Comparison of ENCODE assay signal across 12 cellular contexts in genomic region chr3:187946031-187946691, GRCh38.
DNase-seq lines count a peak whose midpoint lies in the region; ATAC-seq and TF ChIP-seq lines count a peak whose summit lies in the region.
"Had no signal": no experiment of that assay in that cellular context is flagged by ENCODE, and none has a peak within 500 bp of the region (broad histone marks: within the 10 kb centered on the region; RNA-seq: fewer than 3 reads in every experiment).

No MANE protein-coding gene starts in this region.

- no peaks in the 10 kb centered on the region for H3K36me3 ChIP-seq in PC-3 (ENCODE audit: low read depth, low read length)
- no peaks in the 10 kb centered on the region for H3K36me3 ChIP-seq in suprapubic skin

- intact Hi-C loops in activated CD8-positive, alpha-beta T cell treated with anti-CD3 and anti-CD28 coated beads for 36 hours (cut with micrococcal nuclease): no loop called here
- intact Hi-C loops in PC-3 (cut with micrococcal nuclease): no loop called here

- no peaks in the 10 kb centered on the region for H3K27me3 Mint-ChIP-seq in activated CD8-positive, alpha-beta T cell treated with anti-CD3 and anti-CD28 coated beads, Interleukin-2, amount 10 ng/mL, durations not matched to agents 7 days and 5 days (ENCODE audit: low read depth)
- no peaks in the 10 kb centered on the region for H3K27me3 Mint-ChIP-seq in activated CD8-positive, alpha-beta T cell treated with anti-CD3 and anti-CD28 coated beads for 36 hours
- no peaks in the 10 kb centered on the region for H3K27me3 Mint-ChIP-seq in naive thymus-derived CD8-positive, alpha-beta T cell

- no peaks in the 10 kb centered on the region for H3K79me2 ChIP-seq in PC-3 (ENCODE audit: low read length)

- TF ChIP-seq EP300 in suprapubic skin (IDR thresholded peaks at IDR 0.05): no peak

- no peak for TF ChIP-seq POLR2A in suprapubic skin (IDR thresholded peaks at IDR 0.05)

- no peaks in the 10 kb centered on the region for H3K9me2 ChIP-seq in PC-3 (replicated peaks; ENCODE audit: low read length)

- POLR2A ChIA-PET in activated CD8-positive, alpha-beta T cell treated with anti-CD3 and anti-CD28 coated beads, Interleukin-2, amount 10 ng/mL, durations not matched to agents 7 days and 5 days (lab: Charles Lee): no interaction called here
- POLR2A ChIA-PET in activated CD8-positive, alpha-beta T cell treated with anti-CD3 and anti-CD28 coated beads for 36 hours (lab: Charles Lee): interaction anchor here (1.0 kb wide), 2 partner anchors 12 to 40 kb away, joined by 3 read pairs; no protein-coding TSS in a partner anchor
- POLR2A ChIA-PET in PC-3 (lab: Charles Lee; ENCODE audit: unreplicated experiment): no interaction called here
- POLR2A ChIA-PET in naive thymus-derived CD8-positive, alpha-beta T cell (lab: Charles Lee): no interaction called here

- BruUV-seq in PC-3 (replicated peaks; lab: Mats Ljungman, UMichigan): no TSS peak

- no peaks in the 10 kb centered on the region for H3F3A ChIP-seq in PC-3 (ENCODE audit: low read length, unreplicated experiment)

- H3K4me3 ChIP-seq in PC-3 (ENCODE audit: low read length): no peak overlapping the region
- no peak overlapping the region for H3K4me3 ChIP-seq in fibroblast of pulmonary artery (replicated peaks; ENCODE audit: low read depth, low read length)
- H3K4me3 ChIP-seq in suprapubic skin: no peak overlapping the region

- CTCF ChIA-PET in activated CD8-positive, alpha-beta T cell treated with anti-CD3 and anti-CD28 coated beads, Interleukin-2, amount 10 ng/mL, durations not matched to agents 7 days and 5 days (lab: Charles Lee): interaction anchor here (0.9 to 3.5 kb wide), 7 partner anchors 13 to 1009 kb away, joined by 3 to 10 read pairs (median 4); partner anchors contain the start of gene BCL6
- CTCF ChIA-PET in activated CD8-positive, alpha-beta T cell treated with anti-CD3 and anti-CD28 coated beads for 36 hours (lab: Charles Lee): interaction anchor here (0.8 to 1.7 kb wide), 3 partner anchors 9 to 722 kb away, joined by 3 to 8 read pairs (median 3); no protein-coding TSS in a partner anchor
- CTCF ChIA-PET in PC-3 (lab: Charles Lee): interaction anchor here (1.0 kb wide), 1 partner anchor 29 kb away, joined by 3 read pairs; no protein-coding TSS in a partner anchor

- DNase-seq in activated CD8-positive, alpha-beta T cell treated with anti-CD3 and anti-CD28 coated beads, Interleukin-2, amount 10 ng/mL, durations not matched to agents 7 days and 5 days: no peak
- DNase-seq in activated CD8-positive, alpha-beta T cell treated with anti-CD3 and anti-CD28 coated beads for 36 hours: no peak
- DNase-seq in PC-3 (no peak), fibroblast of pulmonary artery (ENCODE audit: low read depth) (peak; percentile 50), suprapubic skin (ENCODE audit: low spot score in 2 of 2) (no peak), SW 1271 (lab: John Stamatoyannopoulos, UW) (no peak)
- DNase-seq in stimulated activated CD4-positive, alpha-beta T cell treated with anti-CD3 and anti-CD28 coated beads, Interleukin-4, amount 100 ng/mL, for 4 hours: no peak
- no peak for DNase-seq in naive thymus-derived CD8-positive, alpha-beta T cell
- DNase-seq: central memory CD4-positive, alpha-beta T cell; glutamatergic neuron; retina had no signal

- peaks cover 3% of the 10 kb centered on the region for H3K36me3 Mint-ChIP-seq in activated CD8-positive, alpha-beta T cell treated with anti-CD3 and anti-CD28 coated beads, Interleukin-2, amount 10 ng/mL, durations not matched to agents 7 days and 5 days (ENCODE audit: low read depth)
- H3K36me3 Mint-ChIP-seq in activated CD8-positive, alpha-beta T cell treated with anti-CD3 and anti-CD28 coated beads for 36 hours (ENCODE audit: low read depth): no peaks in the 10 kb centered on the region
- H3K36me3 Mint-ChIP-seq in naive thymus-derived CD8-positive, alpha-beta T cell: no peaks in the 10 kb centered on the region
- H3K36me3 Mint-ChIP-seq: memory B cell had no signal

- H3K4me1 ChIP-seq in PC-3 (ENCODE audit: insufficient read depth, low read length): peaks cover 44% of the 10 kb centered on the region
- H3K4me1 ChIP-seq in suprapubic skin: peaks cover 27% of the 10 kb centered on the region

- H3K9me3 Mint-ChIP-seq in activated CD8-positive, alpha-beta T cell treated with anti-CD3 and anti-CD28 coated beads, Interleukin-2, amount 10 ng/mL, durations not matched to agents 7 days and 5 days (ENCODE audit: insufficient read depth): no peaks in the 10 kb centered on the region
- no peaks in the 10 kb centered on the region for H3K9me3 Mint-ChIP-seq in activated CD8-positive, alpha-beta T cell treated with anti-CD3 and anti-CD28 coated beads for 36 hours
- H3K9me3 Mint-ChIP-seq in naive thymus-derived CD8-positive, alpha-beta T cell: no peaks in the 10 kb centered on the region
- H3K9me3 Mint-ChIP-seq: memory B cell had no signal

- H3K4me2 ChIP-seq in PC-3 (ENCODE audit: low read length): 0 out of 2 replicates have a peak overlapping the region, but pooled peaks have one; percentile 30

- ATAC-seq in activated CD8-positive, alpha-beta T cell treated with anti-CD3 and anti-CD28 coated beads, Interleukin-2, amount 10 ng/mL, durations not matched to agents 7 days and 5 days: no peak
- no peak for ATAC-seq in activated CD8-positive, alpha-beta T cell treated with anti-CD3 and anti-CD28 coated beads for 36 hours
- ATAC-seq in PC-3: no peak
- ATAC-seq in naive thymus-derived CD8-positive, alpha-beta T cell: no peak

- H4K20me1 ChIP-seq in PC-3 (ENCODE audit: low read length): no peaks in the 10 kb centered on the region

- H3K27ac Mint-ChIP-seq in activated CD8-positive, alpha-beta T cell treated with anti-CD3 and anti-CD28 coated beads, Interleukin-2, amount 10 ng/mL, durations not matched to agents 7 days and 5 days: peak overlapping the region; percentile 17
- no peak overlapping the region for H3K27ac Mint-ChIP-seq in activated CD8-positive, alpha-beta T cell treated with anti-CD3 and anti-CD28 coated beads for 36 hours
- peak overlapping the region in 1 of 10 donors; percentile 49 for H3K27ac Mint-ChIP-seq in naive thymus-derived CD8-positive, alpha-beta T cell
- H3K27ac Mint-ChIP-seq: memory B cell had no signal

- 51% methylated on average over 6 of the region's 6 CpGs for WGBS in suprapubic skin

- no peaks in the 10 kb centered on the region for H3K27me3 ChIP-seq in PC-3 (ENCODE audit: low read length)
- H3K27me3 ChIP-seq in suprapubic skin: no peaks in the 10 kb centered on the region

- H2AFZ ChIP-seq in PC-3 (ENCODE audit: low read length): no peak overlapping the region

- TF ChIP-seq CTCF in activated CD8-positive, alpha-beta T cell treated with anti-CD3 and anti-CD28 coated beads for 36 hours (IDR thresholded peaks at IDR 0.05): no peak
- TF ChIP-seq CTCF in PC-3 (conservative IDR thresholded peaks at IDR 0.05; ENCODE audit: low read depth, low read length) (no peak), fibroblast of pulmonary artery (IDR thresholded peaks at IDR 0.05; ENCODE audit: low read length, missing control alignments) (no peak), suprapubic skin (IDR thresholded peaks at IDR 0.05) (no peak)

- H3K4me3 Mint-ChIP-seq in activated CD8-positive, alpha-beta T cell treated with anti-CD3 and anti-CD28 coated beads, Interleukin-2, amount 10 ng/mL, durations not matched to agents 7 days and 5 days: no peak overlapping the region
- H3K4me3 Mint-ChIP-seq in activated CD8-positive, alpha-beta T cell treated with anti-CD3 and anti-CD28 coated beads for 36 hours: no peak overlapping the region
- H3K4me3 Mint-ChIP-seq in naive thymus-derived CD8-positive, alpha-beta T cell: no peak overlapping the region
- H3K4me3 Mint-ChIP-seq: memory B cell had no signal

- no peak overlapping the region for H3K9ac ChIP-seq in PC-3 (ENCODE audit: low read length)

- H3K9me3 ChIP-seq in PC-3 (ENCODE audit: low read length) (no peaks in the 10 kb centered on the region), suprapubic skin (no peaks in the 10 kb centered on the region)

- H3K4me1 Mint-ChIP-seq in activated CD8-positive, alpha-beta T cell treated with anti-CD3 and anti-CD28 coated beads, Interleukin-2, amount 10 ng/mL, durations not matched to agents 7 days and 5 days (ENCODE audit: low read depth): peaks cover 29% of the 10 kb centered on the region
- peaks cover 3% of the 10 kb centered on the region for H3K4me1 Mint-ChIP-seq in activated CD8-positive, alpha-beta T cell treated with anti-CD3 and anti-CD28 coated beads for 36 hours (ENCODE audit: low read depth)
- H3K4me1 Mint-ChIP-seq in naive thymus-derived CD8-positive, alpha-beta T cell: peaks cover 0 to 16% (median under 1%) of the 10 kb centered on the region in 4 donors

- H3K27ac ChIP-seq in PC-3 (ENCODE audit: low read length): no peak overlapping the region
- peak overlapping the region; percentile 63 for H3K27ac ChIP-seq in suprapubic skin
